Comparison of ENCODE assay signal across 12 cellular contexts in the genomic region with DNA sequence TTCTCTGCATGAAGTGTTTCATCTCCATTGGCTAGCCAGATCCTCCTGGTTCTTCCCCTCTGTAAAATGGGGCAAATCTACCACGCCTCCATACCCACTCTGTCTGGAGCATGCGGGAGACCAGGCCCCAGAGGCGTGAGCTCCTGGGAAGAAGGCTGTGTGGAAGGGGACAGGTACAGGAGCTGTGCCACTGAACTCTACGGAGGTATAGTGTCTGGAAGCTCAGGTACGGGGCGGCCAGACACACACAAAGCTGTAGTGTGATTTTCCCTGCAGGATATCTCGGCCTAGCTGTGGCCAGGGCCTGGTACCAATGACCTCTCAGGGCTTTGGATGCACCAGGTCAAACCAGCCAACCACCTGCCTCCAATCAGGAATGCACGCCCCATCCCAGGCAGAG. TPM values are rescaled to one million over a fixed set of nuclear protein-coding genes. Genes with fewer than 3 reads are reported as not detected.
DNase-seq lines count a peak whose midpoint lies in the region; ATAC-seq and TF ChIP-seq lines count a peak whose summit lies in the region.
"Not testable (repeated sequence)": the region's sequence is repeated elsewhere in the genome, so short reads cannot be mapped to it uniquely, and the experiment has no call there.
"Had no signal": no experiment of that assay in that cellular context is flagged by ENCODE, and none has a peak within 500 bp of the region (broad histone marks: within the 10 kb centered on the region; RNA-seq: fewer than 3 reads in every experiment).

No MANE protein-coding gene starts in this region.

- CTCF ChIA-PET in Panc1 (lab: Charles Lee), result not testable (repeated sequence)

- H2AFZ ChIP-seq in GM23338; neural progenitor cell (replicated peaks): not testable (repeated sequence)

- not testable (repeated sequence) for H3K27ac Mint-ChIP-seq in GM23338; endodermal cell; neural progenitor cell; stimulated activated naive B cell treated with anti-CD40 and anti-IgM and Interleukin-4, amounts not matched to agents 10 μg/mL and 1 μg/mL and 100 μg/mL, for 72 hours

- H3K27ac ChIP-seq in GM23338 (ENCODE audit: low read depth); Panc1 (ENCODE audit: low read length); endodermal cell (ENCODE audit: low read depth, low read length); lower lobe of right lung; neural progenitor cell: not testable (repeated sequence)

- DNase-seq in GM23338 (ENCODE audit: low spot score); Panc1 (ENCODE audit: low read depth, low spot score); lower lobe of right lung; neural progenitor cell (ENCODE audit: low spot score); stimulated activated naive B cell treated with anti-CD40 and anti-IgM and Interleukin-4, amounts not matched to agents 10 μg/mL and 1 μg/mL and 100 μg/mL, for 72 hours: not testable (repeated sequence)
- DNase-seq in endodermal cell (peak; percentile 38), cardiac septum (ENCODE audit: low spot score) (peak; percentile 43)

- H3K9ac ChIP-seq in endodermal cell (ENCODE audit: extremely low read depth, low read length, poor library complexity, severe bottlenecking); neural progenitor cell: not testable (repeated sequence)

- intact Hi-C loops in Panc1 (cut with micrococcal nuclease; ENCODE audit: unreplicated experiment); cardiac septum (cut with DNase I); lower lobe of right lung (cut with DNase I): not testable (repeated sequence)

- H3K9me3 Mint-ChIP-seq in GM23338; endodermal cell; neural progenitor cell; stimulated activated naive B cell treated with anti-CD40 and anti-IgM and Interleukin-4, amounts not matched to agents 10 μg/mL and 1 μg/mL and 100 μg/mL, for 72 hours: not testable (repeated sequence)

- H3K36me3 Mint-ChIP-seq in GM23338 (ENCODE audit: low read depth); endodermal cell (ENCODE audit: low read depth); neural progenitor cell; stimulated activated naive B cell treated with anti-CD40 and anti-IgM and Interleukin-4, amounts not matched to agents 10 μg/mL and 1 μg/mL and 100 μg/mL, for 72 hours: not testable (repeated sequence)

- not testable (repeated sequence) for H4K20me1 ChIP-seq in GM23338 (replicated peaks; ENCODE audit: insufficient read depth); neural progenitor cell (ENCODE audit: low read depth)

- H3K4me1 Mint-ChIP-seq in GM23338; stimulated activated naive B cell treated with anti-CD40 and anti-IgM and Interleukin-4, amounts not matched to agents 10 μg/mL and 1 μg/mL and 100 μg/mL, for 72 hours: not testable (repeated sequence)
- H3K4me1 Mint-ChIP-seq in endodermal cell (peaks cover 10% of the 10 kb centered on the region), neural progenitor cell (peaks cover 14% of the 10 kb centered on the region)

- POLR2A ChIA-PET in Panc1 (lab: Charles Lee), result not testable (repeated sequence)

- not testable (repeated sequence) for H3K4me2 ChIP-seq in GM23338, neural progenitor cell

- 92 to 100% methylated on average over 2 to 7 of the region's 8 CpGs for WGBS in endodermal cell (ENCODE audit: insufficient coverage in 1 of 2, insufficient read length in 1 of 2), 2 experiments

- TF ChIP-seq CTCF in GM23338 (conservative IDR thresholded peaks at IDR 0.05; ENCODE audit: low read depth in 2 of 2); Panc1 (IDR thresholded peaks at IDR 0.05); endodermal cell (conservative IDR thresholded peaks at IDR 0.05); lower lobe of right lung (IDR thresholded peaks at IDR 0.05); neural progenitor cell (IDR thresholded peaks at IDR 0.05): not testable (repeated sequence)

- not testable (repeated sequence) for H3K36me3 ChIP-seq in GM23338 (ENCODE audit: insufficient read depth); Panc1 (ENCODE audit: control insufficient read depth, insufficient read depth, low read length); endodermal cell (ENCODE audit: control insufficient read depth, insufficient read depth, low read length); lower lobe of right lung; neural progenitor cell

- not testable (repeated sequence) for H3F3A ChIP-seq in GM23338 (replicated peaks; ENCODE audit: low read depth); neural progenitor cell (ENCODE audit: low read depth)

- H3K79me2 ChIP-seq in GM23338 (replicated peaks; ENCODE audit: insufficient read depth); neural progenitor cell (ENCODE audit: low read depth): not testable (repeated sequence)

- H3K27me3 ChIP-seq in GM23338 (ENCODE audit: insufficient read depth) (peaks cover 47% of the 10 kb centered on the region), endodermal cell (ENCODE audit: control insufficient read depth, insufficient read depth, low read length, poor library complexity, severe bottlenecking) (peaks cover 70% of the 10 kb centered on the region), lower lobe of right lung (ENCODE audit: low read depth) (peaks cover 32% of the 10 kb centered on the region), neural progenitor cell (peaks cover 75% of the 10 kb centered on the region)
- H3K27me3 ChIP-seq in Panc1 (ENCODE audit: control insufficient read depth, insufficient read depth, low read length), result not testable (repeated sequence)

- H3K9me2 ChIP-seq in GM23338 (ENCODE audit: insufficient read depth), result not testable (repeated sequence)

- not testable (repeated sequence) for H3K4me3 Mint-ChIP-seq in GM23338; endodermal cell; stimulated activated naive B cell treated with anti-CD40 and anti-IgM and Interleukin-4, amounts not matched to agents 10 μg/mL and 1 μg/mL and 100 μg/mL, for 72 hours
- H3K4me3 Mint-ChIP-seq in neural progenitor cell, result peak overlapping the region; percentile 13

- H3K4me1 ChIP-seq in GM23338 (ENCODE audit: insufficient read depth); Panc1 (ENCODE audit: control insufficient read depth, insufficient read depth, low read length); endodermal cell (ENCODE audit: control insufficient read depth, insufficient read depth, low read length); lower lobe of right lung; neural progenitor cell: not testable (repeated sequence)

- not testable (repeated sequence) for H3K4me3 ChIP-seq in GM23338; Panc1 (ENCODE audit: low read depth in 2 of 2, low read length in 2 of 2); endodermal cell (ENCODE audit: low read length); lower lobe of right lung; neural progenitor cell

- in situ Hi-C loops in Panc1 (cut with HindIII; ENCODE audit: low pct_unique_long_range_greater_than_20kb, low sequenced_read_pairs), result not testable (repeated sequence)

- not testable (repeated sequence) for H3K9me3 ChIP-seq in Panc1 (ENCODE audit: control insufficient read depth, insufficient read depth, low read depth, low read length); endodermal cell (ENCODE audit: control insufficient read depth, low read length); lower lobe of right lung; neural progenitor cell (ENCODE audit: low read depth)

- not testable (repeated sequence) for BruUV-seq in Panc1 (replicated peaks; lab: Mats Ljungman, UMichigan)

- peaks cover 19% of the 10 kb centered on the region for H3K27me3 Mint-ChIP-seq in GM23338 (ENCODE audit: insufficient read depth, low read depth, poor library complexity)
- peaks cover 70% of the 10 kb centered on the region for H3K27me3 Mint-ChIP-seq in endodermal cell (ENCODE audit: insufficient read depth)
- H3K27me3 Mint-ChIP-seq in neural progenitor cell (ENCODE audit: insufficient read depth, low read depth), result peaks cover 46% of the 10 kb centered on the region
- H3K27me3 Mint-ChIP-seq in stimulated activated naive B cell treated with anti-CD40 and anti-IgM and Interleukin-4, amounts not matched to agents 10 μg/mL and 1 μg/mL and 100 μg/mL, for 72 hours, result peaks cover 50 to 64% of the 10 kb centered on the region in 2 donors

- ATAC-seq in GM23338 (peak; percentile 7; the same call in 1 of the 3 replicates), Panc1 (peak; percentile 32), lower lobe of right lung (peak; percentile 11 to 33)
- peak; percentile 8 to 15 for ATAC-seq in stimulated activated naive B cell treated with anti-CD40 and anti-IgM and Interleukin-4, amounts not matched to agents 10 μg/mL and 1 μg/mL and 100 μg/mL, for 72 hours (replicated peaks)

RNA-seq across cellular contexts. Expression of a gene that starts 10.0 kb away (rescaled TPM):
- 2.1 and 3.8 TPM in 2 replicates for total RNA-seq in GM23338 (2014; rRNA removed; shearing (Covaris generic))
- 3.3 and 3.6 TPM in 2 replicates for polyA plus RNA-seq in GM23338 (2016; fragmentation: Nextera tagmentation; extraction: Ambion mirVana)
- total RNA-seq in Panc1 (2021; ENCODE audit: unreplicated experiment) (not detected), endodermal cell (1 to 10 TPM; 1.5 to 2.7 TPM), cardiac septum (0.86 TPM), lower lobe of right lung (10.7 TPM), neural progenitor cell (ENCODE audit: low replicate concordance) (0.09 and 1.0 TPM in 2 replicates)
- not detected for polyA plus RNA-seq in Panc1 (2012; ENCODE audit: insufficient read length)
- polyA plus RNA-seq in endodermal cell (2013, experiment 1 of 2), result 1.5 TPM
- 0.95 TPM for polyA plus RNA-seq in endodermal cell (2013, experiment 2 of 2)
- total RNA-seq: A673, Calu3, G401 had no signal
- polyA plus RNA-seq: BJ; CD4-positive, alpha-beta memory T cell had no signal
